In genomic region chr3:189236352-189236751, GRCh38 we compare ENCODE assay signal across 12 cellular contexts.
A peak's percentile ranks its signal among the peaks of the same experiment; 100 is the strongest.
DNase-seq lines count a peak whose midpoint lies in the region; ATAC-seq and TF ChIP-seq lines count a peak whose summit lies in the region.
"Had no signal": no experiment of that assay in that cellular context is flagged by ENCODE, and none has a peak within 500 bp of the region (broad histone marks: within the 10 kb centered on the region; RNA-seq: fewer than 3 reads in every experiment).

No MANE protein-coding gene starts in this region.

- H3K27me3 ChIP-seq in Loucy (ENCODE audit: insufficient read depth, low read length, poor library complexity, severe bottlenecking): no peaks in the 10 kb centered on the region
- H3K27me3 ChIP-seq: heart right ventricle had no signal

- H3K4me3 ChIP-seq in Loucy (ENCODE audit: low read length, poor library complexity, severe bottlenecking): no peak overlapping the region
- H3K4me3 ChIP-seq: GM23338, heart right ventricle had no signal

- H3K9ac ChIP-seq in Loucy (ENCODE audit: low read depth, low read length, poor library complexity, severe bottlenecking): no peak overlapping the region

- H3K4me3 Mint-ChIP-seq in activated T-cell treated with anti-CD3 and anti-CD28 coated beads, Interleukin-2, amount 50 U/mL, for 24 hours: no peak overlapping the region
- H3K4me3 Mint-ChIP-seq in stimulated activated memory B cell treated with anti-CD40 and anti-IgM and Interleukin-4, amounts not matched to agents 10 μg/mL and 1 μg/mL and 100 μg/mL, for 72 hours: no peak overlapping the region
- H3K4me3 Mint-ChIP-seq: GM23338 had no signal

- H3K9me3 Mint-ChIP-seq in activated T-cell treated with anti-CD3 and anti-CD28 coated beads, Interleukin-2, amount 50 U/mL, for 24 hours: peaks cover 5% of the 10 kb centered on the region
- peaks cover 3% of the 10 kb centered on the region for H3K9me3 Mint-ChIP-seq in stimulated activated memory B cell treated with anti-CD40 and anti-IgM and Interleukin-4, amounts not matched to agents 10 μg/mL and 1 μg/mL and 100 μg/mL, for 72 hours
- H3K9me3 Mint-ChIP-seq: GM23338 had no signal

- no peaks in the 10 kb centered on the region for H3K9me2 ChIP-seq in Loucy (replicated peaks; ENCODE audit: low read depth, low read length)

- H4K20me1 ChIP-seq in Loucy (ENCODE audit: insufficient read depth, low read length, poor library complexity, severe bottlenecking): no peaks in the 10 kb centered on the region

- H3K79me2 ChIP-seq in Loucy (ENCODE audit: insufficient read depth, low read length): no peaks in the 10 kb centered on the region

- no peak for TF ChIP-seq CTCF in Loucy (conservative IDR thresholded peaks at IDR 0.05; ENCODE audit: low read length)

- peak overlapping the region; percentile 13 for H3K4me2 ChIP-seq in Loucy (ENCODE audit: low read depth, low read length, poor library complexity, severe bottlenecking)
- H3K4me2 ChIP-seq: GM23338 had no signal

- peak; percentile 79 for ATAC-seq in HG02870 (IDR thresholded peaks at IDR 0.05; ENCODE audit: unreplicated experiment)
- ATAC-seq in stimulated activated memory B cell treated with anti-CD40 and anti-IgM and Interleukin-4, amounts not matched to agents 10 μg/mL and 1 μg/mL and 100 μg/mL, for 72 hours: peak; percentile 93
- ATAC-seq in GM19035 (IDR thresholded peaks at IDR 0.05; ENCODE audit: unreplicated experiment): no peak
- ATAC-seq: GM23338, heart right ventricle had no signal

- no peak overlapping the region for H2AFZ ChIP-seq in Loucy (ENCODE audit: low read length)
- H2AFZ ChIP-seq: GM23338 had no signal

- peaks cover 16% of the 10 kb centered on the region for H3K4me1 ChIP-seq in Loucy (ENCODE audit: insufficient read depth, low read length, poor library complexity, severe bottlenecking)

- peaks cover 34% of the 10 kb centered on the region for H3K4me1 Mint-ChIP-seq in activated T-cell treated with anti-CD3 and anti-CD28 coated beads, Interleukin-2, amount 50 U/mL, for 24 hours (ENCODE audit: low read depth)
- peaks cover 24% of the 10 kb centered on the region for H3K4me1 Mint-ChIP-seq in stimulated activated memory B cell treated with anti-CD40 and anti-IgM and Interleukin-4, amounts not matched to agents 10 μg/mL and 1 μg/mL and 100 μg/mL, for 72 hours
- H3K4me1 Mint-ChIP-seq: GM23338 had no signal

- H3K27ac Mint-ChIP-seq in activated T-cell treated with anti-CD3 and anti-CD28 coated beads, Interleukin-2, amount 50 U/mL, for 24 hours: peak overlapping the region; percentile 83
- H3K27ac Mint-ChIP-seq in stimulated activated memory B cell treated with anti-CD40 and anti-IgM and Interleukin-4, amounts not matched to agents 10 μg/mL and 1 μg/mL and 100 μg/mL, for 72 hours: no peak overlapping the region
- H3K27ac Mint-ChIP-seq: GM23338 had no signal

- H3K36me3 ChIP-seq in Loucy (ENCODE audit: insufficient read depth, low read length): no peaks in the 10 kb centered on the region
- H3K36me3 ChIP-seq: heart right ventricle had no signal

- DNase-seq in activated T-cell treated with anti-CD3 and anti-CD28 coated beads, Interleukin-2, amount 50 U/mL, for 24 hours: no peak
- DNase-seq in activated T-cell treated with anti-CD3 and anti-CD28 coated beads, Interleukin-2, amount 50 U/mL, for 48 hours: no peak
- DNase-seq in GM19238 (ENCODE audit: insufficient read length, low spot score) (no peak), NCI-H1436 (lab: John Stamatoyannopoulos, UW) (no peak)
- DNase-seq: activated effector memory CD4-positive, alpha-beta T cell treated with Interleukin-2 at 50 U/mL for 16 hours; heart right ventricle; RPMI8226 had no signal

- no peaks in the 10 kb centered on the region for H3K9me3 ChIP-seq in Loucy (ENCODE audit: insufficient read depth, low read depth, low read length)
- H3K9me3 ChIP-seq: heart right ventricle had no signal

- no peaks in the 10 kb centered on the region for H3K27me3 Mint-ChIP-seq in activated T-cell treated with anti-CD3 and anti-CD28 coated beads, Interleukin-2, amount 50 U/mL, for 24 hours
- H3K27me3 Mint-ChIP-seq in stimulated activated memory B cell treated with anti-CD40 and anti-IgM and Interleukin-4, amounts not matched to agents 10 μg/mL and 1 μg/mL and 100 μg/mL, for 72 hours: peaks cover 27% of the 10 kb centered on the region

- no peaks in the 10 kb centered on the region for H3K36me3 Mint-ChIP-seq in activated T-cell treated with anti-CD3 and anti-CD28 coated beads, Interleukin-2, amount 50 U/mL, for 24 hours (ENCODE audit: low read depth)
- no peaks in the 10 kb centered on the region for H3K36me3 Mint-ChIP-seq in stimulated activated memory B cell treated with anti-CD40 and anti-IgM and Interleukin-4, amounts not matched to agents 10 μg/mL and 1 μg/mL and 100 μg/mL, for 72 hours

- no peaks in the 10 kb centered on the region; the same call in 1 of the 2 replicates for H3F3A ChIP-seq in Loucy (ENCODE audit: low read depth)
